In the genomic region with DNA sequence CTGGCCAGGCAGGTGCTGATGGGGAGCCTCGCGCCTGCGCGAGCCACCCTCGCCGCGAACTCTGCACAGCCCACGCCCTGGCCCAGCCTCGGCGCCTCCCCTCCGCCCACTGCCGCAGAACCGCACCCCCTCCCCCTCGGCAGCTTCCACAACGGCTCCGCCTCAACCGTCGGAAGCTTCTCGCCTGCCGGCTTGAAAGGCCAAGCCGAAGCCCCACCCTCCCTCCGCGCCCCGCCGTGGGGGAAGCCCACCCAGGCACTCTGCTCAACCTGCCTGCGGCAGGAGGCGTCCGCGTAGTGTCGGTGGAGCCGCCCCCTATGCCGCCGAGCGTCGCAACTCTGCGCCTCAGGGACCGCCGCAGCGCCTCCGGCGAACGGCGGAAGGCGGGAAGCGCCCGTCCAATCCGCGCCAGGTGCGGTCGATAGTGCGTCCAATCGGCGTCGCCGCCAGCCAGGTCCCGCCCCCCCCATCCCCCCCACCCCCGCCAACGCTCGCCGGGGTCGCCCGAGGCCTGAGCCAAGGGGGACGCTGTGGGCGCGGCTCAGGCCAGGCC, we compare ENCODE assay signal across 8 cellular contexts. TPM values are rescaled to one million over a fixed set of nuclear protein-coding genes. Genes with fewer than 3 reads are reported as not detected.
A peak's percentile ranks its signal among the peaks of the same experiment; 100 is the strongest.
DNase-seq lines count a peak whose midpoint lies in the region; ATAC-seq and TF ChIP-seq lines count a peak whose summit lies in the region.

A gene with protein sequence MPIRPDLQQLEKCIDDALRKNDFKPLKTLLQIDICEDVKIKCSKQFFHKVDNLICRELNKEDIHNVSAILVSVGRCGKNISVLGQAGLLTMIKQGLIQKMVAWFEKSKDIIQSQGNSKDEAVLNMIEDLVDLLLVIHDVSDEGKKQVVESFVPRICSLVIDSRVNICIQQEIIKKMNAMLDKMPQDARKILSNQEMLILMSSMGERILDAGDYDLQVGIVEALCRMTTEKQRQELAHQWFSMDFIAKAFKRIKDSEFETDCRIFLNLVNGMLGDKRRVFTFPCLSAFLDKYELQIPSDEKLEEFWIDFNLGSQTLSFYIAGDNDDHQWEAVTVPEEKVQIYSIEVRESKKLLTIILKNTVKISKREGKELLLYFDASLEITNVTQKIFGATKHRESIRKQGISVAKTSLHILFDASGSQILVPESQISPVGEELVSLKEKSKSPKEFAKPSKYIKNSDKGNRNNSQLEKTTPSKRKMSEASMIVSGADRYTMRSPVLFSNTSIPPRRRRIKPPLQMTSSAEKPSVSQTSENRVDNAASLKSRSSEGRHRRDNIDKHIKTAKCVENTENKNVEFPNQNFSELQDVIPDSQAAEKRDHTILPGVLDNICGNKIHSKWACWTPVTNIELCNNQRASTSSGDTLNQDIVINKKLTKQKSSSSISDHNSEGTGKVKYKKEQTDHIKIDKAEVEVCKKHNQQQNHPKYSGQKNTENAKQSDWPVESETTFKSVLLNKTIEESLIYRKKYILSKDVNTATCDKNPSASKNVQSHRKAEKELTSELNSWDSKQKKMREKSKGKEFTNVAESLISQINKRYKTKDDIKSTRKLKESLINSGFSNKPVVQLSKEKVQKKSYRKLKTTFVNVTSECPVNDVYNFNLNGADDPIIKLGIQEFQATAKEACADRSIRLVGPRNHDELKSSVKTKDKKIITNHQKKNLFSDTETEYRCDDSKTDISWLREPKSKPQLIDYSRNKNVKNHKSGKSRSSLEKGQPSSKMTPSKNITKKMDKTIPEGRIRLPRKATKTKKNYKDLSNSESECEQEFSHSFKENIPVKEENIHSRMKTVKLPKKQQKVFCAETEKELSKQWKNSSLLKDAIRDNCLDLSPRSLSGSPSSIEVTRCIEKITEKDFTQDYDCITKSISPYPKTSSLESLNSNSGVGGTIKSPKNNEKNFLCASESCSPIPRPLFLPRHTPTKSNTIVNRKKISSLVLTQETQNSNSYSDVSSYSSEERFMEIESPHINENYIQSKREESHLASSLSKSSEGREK (N-terminal part only) (minus strand): TSS at position 342 of the 553 bp plus-strand sequence. CDS start 11,224 bp downstream, outside the sequence.

- peaks cover 10% of the 10 kb centered on the region for H3F3A ChIP-seq in SK-N-SH (replicated peaks; ENCODE audit: insufficient read depth)

- H3K27ac ChIP-seq in SK-N-SH (ENCODE audit: low read depth in 2 of 2, low read length in 1 of 2): peak within 1 kb of the TSS; percentile 45 to 81
- H3K27ac ChIP-seq in skin epidermis: peak within 1 kb of the TSS in 19 of 21 experiments; percentile 8 to 83 (median 57)

- H3K27me3 ChIP-seq in SK-N-SH (ENCODE audit: insufficient read depth) (no peaks in the 10 kb centered on the region), adipocyte (replicated peaks; ENCODE audit: control insufficient read depth, insufficient read depth, low read length) (no peaks in the 10 kb centered on the region)

- H3K9me2 ChIP-seq in SK-N-SH: no peaks in the 10 kb centered on the region

- no peaks in the 10 kb centered on the region for H4K20me1 ChIP-seq in SK-N-SH (ENCODE audit: insufficient read depth)

- CTCF ChIA-PET in SK-N-SH (lab: Yijun Ruan, JAX): interaction anchor here (0.8 to 9.8 kb wide), 18 partner anchors 8 to 331 kb away, joined by 3 to 95 read pairs (median 4); no protein-coding TSS in a partner anchor

- H3K9me3 ChIP-seq in SK-N-SH: no peaks in the 10 kb centered on the region
- no peaks in the 10 kb centered on the region for H3K9me3 ChIP-seq in adipocyte (ENCODE audit: control insufficient read depth, low read length)

- DNase-seq in SK-N-SH (peak; percentile 95), adipocyte (ENCODE audit: low read depth) (no peak), hepatic stellate cell (ENCODE audit: low spot score) (peak; percentile 77), medulla oblongata (ENCODE audit: extremely low spot score) (no peak), NCI-H187 (lab: John Stamatoyannopoulos, UW) (no peak), ureter (ENCODE audit: low spot score) (no peak)

- peaks cover 8% of the 10 kb centered on the region for H3K79me2 ChIP-seq in SK-N-SH (ENCODE audit: insufficient read depth)

- H3K36me3 ChIP-seq in SK-N-SH (replicated peaks in 1 of 2; ENCODE audit: control insufficient read depth in 1 of 2, insufficient read depth in 2 of 2, low read length in 1 of 2): peaks cover 0 to 2% of the 10 kb centered on the region in 2 experiments
- no peaks in the 10 kb centered on the region for H3K36me3 ChIP-seq in adipocyte (ENCODE audit: control insufficient read depth, insufficient read depth, low read length, severe bottlenecking)

- H3K4me3 ChIP-seq in SK-N-SH (ENCODE audit: low read depth in 2 of 2, low read length in 1 of 2): peak within 1 kb of the TSS; percentile 75
- peak within 1 kb of the TSS; percentile 85 for H3K4me3 ChIP-seq in adipocyte (ENCODE audit: low read length)
- H3K4me3 ChIP-seq in skin epidermis: peak within 1 kb of the TSS; percentile 49 to 71 (median 63)

- peak within 1 kb of the TSS; percentile 96 for H3K4me2 ChIP-seq in SK-N-SH

- TF ChIP-seq EP300 in SK-N-SH (IDR thresholded peaks at IDR 0.05; ENCODE audit: borderline replicate concordance in 1 of 2, low read depth in 1 of 2, low read length in 1 of 2): no peak

- peak within 1 kb of the TSS; percentile 96 for H2AFZ ChIP-seq in SK-N-SH (ENCODE audit: low read depth)

- POLR2A ChIA-PET in SK-N-SH (lab: Yijun Ruan, JAX): no interaction called here

- no peak for TF ChIP-seq RAD21 in SK-N-SH (IDR thresholded peaks at IDR 0.05; ENCODE audit: low read length)

- peak; percentile 31 for ATAC-seq in GM21447 (IDR thresholded peaks at IDR 0.05; ENCODE audit: unreplicated experiment)

- H3K9ac ChIP-seq in SK-N-SH: peak within 1 kb of the TSS; percentile 69
- H3K9ac ChIP-seq in adipocyte (ENCODE audit: low read length): peak within 1 kb of the TSS; percentile 71

- H3K4me1 ChIP-seq in SK-N-SH (ENCODE audit: control insufficient read depth in 1 of 2, insufficient read depth in 2 of 2, low read depth in 1 of 2, low read length in 1 of 2) (peaks cover 5 to 11% of the 10 kb centered on the region in 2 experiments; a peak in 3 of 4 replicates), adipocyte (ENCODE audit: control insufficient read depth, insufficient read depth, low read length) (peaks cover 25% of the 10 kb centered on the region)

- WGBS in SK-N-SH (ENCODE audit: low lambda C conversion rate): 39% methylated on average over 25 of the region's 65 CpGs

- no peak for TF ChIP-seq CTCF in SK-N-SH (IDR thresholded peaks at IDR 0.05)

TF ChIP-seq in SK-N-SH, 30 proteins besides CTCF, POLR2A, EP300 and RAD21:
- TF ChIP-seq, protein P1, sequence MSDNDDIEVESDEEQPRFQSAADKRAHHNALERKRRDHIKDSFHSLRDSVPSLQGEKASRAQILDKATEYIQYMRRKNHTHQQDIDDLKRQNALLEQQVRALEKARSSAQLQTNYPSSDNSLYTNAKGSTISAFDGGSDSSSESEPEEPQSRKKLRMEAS (IDR thresholded peaks at IDR 0.05; ENCODE audit: low read depth): peak; percentile 90
- no peak for TF ChIP-seq TCF12 (IDR thresholded peaks at IDR 0.05)
TF ChIP-seq in SK-N-SH: peak in this region for 1.

RNA-seq across cellular contexts. Expression of the gene that starts here (rescaled TPM):
- polyA plus RNA-seq in SK-N-SH (2012; rRNA removed): 0.71 and 0.76 TPM in 2 replicates
- 0.31 and 0.57 TPM in 2 replicates for polyA plus RNA-seq in SK-N-SH (2012; cell fraction: cytosol; rRNA removed)
- polyA plus RNA-seq in SK-N-SH (2012; cell fraction: nucleus; rRNA removed): 1.0 and 3.3 TPM in 2 replicates
- 3.2 TPM for total RNA-seq in ureter

Comparison
In these comparisons a context has a peak if more than half of its experiments do, and no peak if none do; other contexts are left out.
1. DNase-seq: peak in SK-N-SH (single experiment) and hepatic stellate cell (single experiment); none in adipocyte (single experiment), medulla oblongata (single experiment), NCI-H187 (0 of 2) and ureter (single experiment).
2. Peak in every context shown above with its lines, with median percentiles within 50 percentile points of each other: H3K4me3 ChIP-seq.